In genomic region chr2:115848192-115848591, GRCh38 we compare ENCODE assay signal across 3 cellular contexts.
"Had no signal": no experiment of that assay in that cellular context is flagged by ENCODE, and none has a peak within 500 bp of the region (broad histone marks: within the 10 kb centered on the region; RNA-seq: fewer than 3 reads in every experiment).

No MANE protein-coding gene starts in this region.

- H3K4me3 ChIP-seq: GM12878 had no signal

- DNase-seq: GDM1, GF-D8 had no signal
